34 cellular contexts compared by ENCODE assay signal in the genomic region with DNA sequence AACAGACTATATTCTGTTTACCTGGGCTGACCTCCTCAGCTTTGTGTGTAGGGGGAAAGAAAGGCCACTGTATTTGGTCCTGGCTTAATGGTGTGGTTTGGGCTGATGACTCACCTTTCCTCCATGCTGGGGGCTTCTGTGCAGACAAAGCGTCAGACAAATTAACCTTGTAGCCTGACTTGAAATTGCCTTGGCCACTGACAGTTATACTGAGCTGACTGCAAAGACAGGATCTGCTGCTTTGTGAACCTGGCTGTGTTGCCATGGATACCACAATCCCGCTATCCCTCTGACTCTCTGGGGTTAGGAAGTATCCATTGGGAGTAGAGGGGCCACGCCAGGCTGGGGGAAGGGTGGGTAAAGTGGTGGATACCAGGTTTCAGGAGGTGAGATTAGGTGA.
DNase-seq lines count a peak whose midpoint lies in the region; ATAC-seq, FAIRE-seq and TF ChIP-seq lines count a peak whose summit lies in the region.
"Had no signal": no experiment of that assay in that cellular context is flagged by ENCODE, and none has a peak within 500 bp of the region (broad histone marks: within the 10 kb centered on the region; RNA-seq: fewer than 3 reads in every experiment).

No MANE protein-coding gene starts in this region.

- no peaks in the 10 kb centered on the region for H3K4me1 Mint-ChIP-seq in Calu3 (ENCODE audit: low read depth, unreplicated experiment)
- H3K4me1 Mint-ChIP-seq: activated naive CD8-positive, alpha-beta T cell treated with anti-CD3 and anti-CD28 coated beads, Interleukin-2, amount 10 ng/mL, durations not matched to agents 7 days and 5 days; IgD-negative memory B cell; naive thymus-derived CD8-positive, alpha-beta T cell had no signal

- TF ChIP-seq RAD21 in HepG2 (CRISPR knock-in tag; IDR thresholded peaks at IDR 0.05): no peak

- H3K9me3 ChIP-seq in HepG2 (ENCODE audit: low read length) (peaks cover 10% of the 10 kb centered on the region; the same call in 1 of the 2 replicates), right lobe of liver (no peaks in the 10 kb centered on the region)
- H3K9me3 ChIP-seq: body of pancreas, pancreas, right atrium auricular region had no signal

- ATAC-seq in HepG2: no peak
- ATAC-seq in right lobe of liver: no peak
- ATAC-seq: activated CD8-positive, alpha-beta T cell treated with anti-CD3 and anti-CD28 coated beads, Interleukin-2, amount 10 ng/mL, durations not matched to agents 7 days and 5 days; body of pancreas; naive thymus-derived CD8-positive, alpha-beta T cell; pancreas had no signal

- H3K4me3 Mint-ChIP-seq in Calu3 (ENCODE audit: low read depth, unreplicated experiment): no peak overlapping the region
- H3K4me3 Mint-ChIP-seq: activated CD8-positive, alpha-beta T cell treated with anti-CD3 and anti-CD28 coated beads, Interleukin-2, amount 10 ng/mL, durations not matched to agents 7 days and 5 days; activated naive CD8-positive, alpha-beta T cell treated with anti-CD3 and anti-CD28 coated beads, Interleukin-2, amount 10 ng/mL, durations not matched to agents 7 days and 5 days; IgD-negative memory B cell; naive thymus-derived CD8-positive, alpha-beta T cell had no signal

- no peak for TF ChIP-seq CTCF in HepG2 (CRISPR knock-in tag; IDR thresholded peaks at IDR 0.05)
- TF ChIP-seq CTCF in right lobe of liver (IDR thresholded peaks at IDR 0.05): no peak
- TF ChIP-seq CTCF in Calu3 (IDR thresholded peaks at IDR 0.05; ENCODE audit: unreplicated experiment): no peak

- POLR2A ChIA-PET in HepG2 (lab: Yijun Ruan, JAX): no interaction called here

- no peak overlapping the region for H3K27ac ChIP-seq in HepG2 (ENCODE audit: extremely low read length, insufficient read depth, low read length)
- H3K27ac ChIP-seq in right lobe of liver: no peak overlapping the region
- H3K27ac ChIP-seq: BLaER1, body of pancreas, dorsolateral prefrontal cortex, pancreas, right atrium auricular region had no signal

- H3K4me3 ChIP-seq in HepG2 (replicated peaks in 1 of 3; ENCODE audit: insufficient read depth in 1 of 3, low read depth in 2 of 3, low read length in 3 of 3) (no peak overlapping the region), right lobe of liver (no peak overlapping the region)
- H3K4me3 ChIP-seq: BLaER1, body of pancreas, dorsolateral prefrontal cortex, pancreas, right atrium auricular region had no signal

- H3K9me3 Mint-ChIP-seq in Calu3 (ENCODE audit: low read depth, unreplicated experiment): no peaks in the 10 kb centered on the region

- no peaks in the 10 kb centered on the region for H3K79me2 ChIP-seq in HepG2 (ENCODE audit: insufficient read depth, low read length)

- no peak overlapping the region for H3K4me2 ChIP-seq in HepG2 (ENCODE audit: low read depth, low read length)
- H3K4me2 ChIP-seq: BLaER1 had no signal

- in situ Hi-C loops in HepG2 (cut with HindIII; ENCODE audit: extremely low pct_ligation_motif_present, low pct_unique_long_range_greater_than_20kb): no loop called here

- H3K27ac Mint-ChIP-seq in Calu3 (ENCODE audit: unreplicated experiment): no peak overlapping the region
- H3K27ac Mint-ChIP-seq: activated CD8-positive, alpha-beta T cell treated with anti-CD3 and anti-CD28 coated beads, Interleukin-2, amount 10 ng/mL, durations not matched to agents 7 days and 5 days; activated naive CD8-positive, alpha-beta T cell treated with anti-CD3 and anti-CD28 coated beads, Interleukin-2, amount 10 ng/mL, durations not matched to agents 7 days and 5 days; IgD-negative memory B cell; naive thymus-derived CD8-positive, alpha-beta T cell had no signal

- H3K4me1 ChIP-seq in HepG2 (ENCODE audit: insufficient read depth, low read length) (no peaks in the 10 kb centered on the region), right lobe of liver (no peaks in the 10 kb centered on the region)
- H3K4me1 ChIP-seq: BLaER1, body of pancreas, pancreas, right atrium auricular region had no signal

- H3K36me3 Mint-ChIP-seq in Calu3 (ENCODE audit: insufficient read depth, unreplicated experiment): no peaks in the 10 kb centered on the region
- H3K36me3 Mint-ChIP-seq: activated naive CD8-positive, alpha-beta T cell treated with anti-CD3 and anti-CD28 coated beads, Interleukin-2, amount 10 ng/mL, durations not matched to agents 7 days and 5 days; IgD-negative memory B cell; naive thymus-derived CD8-positive, alpha-beta T cell had no signal

- DNase-seq in HepG2 (ENCODE audit: low spot score): no peak
- DNase-seq in right lobe of liver: no peak
- peak; percentile 18 for DNase-seq in astrocyte of the hippocampus (ENCODE audit: low read depth, low spot score)
- peak; percentile 30 for DNase-seq in left kidney (ENCODE audit: low read depth, low spot score)
- DNase-seq in Calu3: no peak
- no peak for DNase-seq in activated T-cell treated with anti-CD3 and anti-CD28 coated beads, Interleukin-2, amount 50 U/mL, for 48 hours
- no peak for DNase-seq in GM19240 (ENCODE audit: insufficient read length, low spot score)
- DNase-seq in activated CD4-positive, alpha-beta T cell treated with anti-CD3 and anti-CD28 coated beads for 48 hours: no peak
- DNase-seq: ACHN; activated CD4-positive, CD25-positive, alpha-beta regulatory T cell treated with anti-CD3 and anti-CD28 coated beads, Interleukin-2, amount 50 U/mL, for 72 hours; activated CD8-positive, alpha-beta T cell treated with anti-CD3 and anti-CD28 coated beads, Interleukin-2, amount 10 ng/mL, durations not matched to agents 7 days and 5 days; activated effector memory CD4-positive, alpha-beta T cell treated with anti-CD3 and anti-CD28 coated beads, Interleukin-2, amount 50 U/mL, for 16 hours; activated naive CD8-positive, alpha-beta T cell treated with anti-CD3 and anti-CD28 coated beads, Interleukin-2, amount 10 ng/mL, durations not matched to agents 7 days and 5 days; body of pancreas; cerebellar nuclear complex; dorsolateral prefrontal cortex; GF-D8; HCEC 1CT; hippocampal formation; naive thymus-derived CD8-positive, alpha-beta T cell; NCI-H1436; NCI-H2081 treated with DMSO at 0.1 percent for 48 hours; NCI-H510A treated with DMSO at 0.1 percent for 48 hours; pancreas; RPMI8226; stimulated activated CD4-positive, alpha-beta T cell treated with anti-CD3 and anti-CD28 coated beads, Interleukin-2, amount 100 ng/mL, for 48 hours; trophoblast cell had no signal

- no peak for TF ChIP-seq POLR2A in HepG2 (IDR thresholded peaks at IDR 0.05; ENCODE audit: insufficient read depth in 1 of 2, low read depth in 2 of 2, low read length in 2 of 2)
- no peak for TF ChIP-seq POLR2A in right lobe of liver (IDR thresholded peaks at IDR 0.05)

- FAIRE-seq in HepG2 (lab: Jason Lieb, UNC): no peak
- FAIRE-seq: endothelial cell of umbilical vein, GM19239, islet of Langerhans, pancreas, TTC549 had no signal

- no TSS peak for BruUV-seq in HepG2 (replicated peaks; lab: Mats Ljungman, UMichigan)
- no TSS peak for BruUV-seq in Calu3 (replicated peaks; lab: Mats Ljungman, UMichigan)

- no peak overlapping the region for H2AFZ ChIP-seq in HepG2 (ENCODE audit: low read length)

- CTCF ChIA-PET in HepG2 (lab: Yijun Ruan, JAX; ENCODE audit: low intra/inter-chr PET ratio, low total read pairs) (no interaction called here), Calu3 (lab: Charles Lee) (no interaction called here)

- H3K36me3 ChIP-seq in HepG2 (replicated peaks in 1 of 2; ENCODE audit: control insufficient read depth in 1 of 2, insufficient read depth in 2 of 2, low read length in 2 of 2) (no peaks in the 10 kb centered on the region), right lobe of liver (no peaks in the 10 kb centered on the region)
- H3K36me3 ChIP-seq: BLaER1, pancreas, right atrium auricular region had no signal

- no peak overlapping the region for H3K9ac ChIP-seq in HepG2 (ENCODE audit: insufficient read depth, low read depth, low read length)
- H3K9ac ChIP-seq: BLaER1 had no signal

- no peaks in the 10 kb centered on the region for H4K20me1 ChIP-seq in HepG2 (ENCODE audit: insufficient read depth, low read length)
- H4K20me1 ChIP-seq: BLaER1 had no signal

- intact Hi-C loops in HepG2 (cut with micrococcal nuclease; ENCODE audit: unreplicated experiment): no loop called here
- intact Hi-C loops in right lobe of liver (cut with DNase I): no loop called here
- intact Hi-C loops in Calu3 (cut with micrococcal nuclease; ENCODE audit: unreplicated experiment): no loop called here

- no peaks in the 10 kb centered on the region for H3K27me3 Mint-ChIP-seq in Calu3 (ENCODE audit: unreplicated experiment)
- H3K27me3 Mint-ChIP-seq: IgD-negative memory B cell had no signal

- no peak for TF ChIP-seq EP300 in HepG2 (IDR thresholded peaks at IDR 0.05; ENCODE audit: low read depth in 2 of 2, low read length in 2 of 2)
- TF ChIP-seq EP300 in HepG2 (CRISPR knock-in tag; IDR thresholded peaks at IDR 0.05; ENCODE audit: borderline replicate concordance): no peak

- WGBS in HepG2 (ENCODE audit: low lambda C conversion rate): 5% methylated on average over 3 of the region's 3 CpGs
- WGBS in right lobe of liver (ENCODE audit: insufficient coverage, low coverage, low lambda C conversion rate, missing lambda C conversion rate): 14% methylated on average over 2 of the region's 3 CpGs

- H3K27me3 ChIP-seq in HepG2 (ENCODE audit: control insufficient read depth in 1 of 2, insufficient read depth in 2 of 2, low read length in 2 of 2) (0 out of 5 replicates have a peak, but pooled peaks cover 0 to 3% of the 10 kb centered on the region in 2 experiments), right lobe of liver (no peaks in the 10 kb centered on the region)
- H3K27me3 ChIP-seq: BLaER1, body of pancreas, right atrium auricular region had no signal

TF ChIP-seq in HepG2, 621 proteins besides CTCF, POLR2A, EP300 and RAD21:
- peak; percentile 45 for TF ChIP-seq RFX1 (IDR thresholded peaks at IDR 0.05)
- TF ChIP-seq, protein P1, sequence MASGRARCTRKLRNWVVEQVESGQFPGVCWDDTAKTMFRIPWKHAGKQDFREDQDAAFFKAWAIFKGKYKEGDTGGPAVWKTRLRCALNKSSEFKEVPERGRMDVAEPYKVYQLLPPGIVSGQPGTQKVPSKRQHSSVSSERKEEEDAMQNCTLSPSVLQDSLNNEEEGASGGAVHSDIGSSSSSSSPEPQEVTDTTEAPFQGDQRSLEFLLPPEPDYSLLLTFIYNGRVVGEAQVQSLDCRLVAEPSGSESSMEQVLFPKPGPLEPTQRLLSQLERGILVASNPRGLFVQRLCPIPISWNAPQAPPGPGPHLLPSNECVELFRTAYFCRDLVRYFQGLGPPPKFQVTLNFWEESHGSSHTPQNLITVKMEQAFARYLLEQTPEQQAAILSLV (CRISPR knock-in tag; IDR thresholded peaks at IDR 0.05; ENCODE audit: borderline replicate concordance): no peak

Comparison
In these comparisons a context has a peak if more than half of its experiments do, and no peak if none do; other contexts are left out.
1. DNase-seq: peak in astrocyte of the hippocampus (single experiment) and left kidney (single experiment); none in HepG2 (single experiment), right lobe of liver (0 of 3), Calu3 (single experiment), activated T-cell treated with anti-CD3 and anti-CD28 coated beads, Interleukin-2, amount 50 U/mL, for 48 hours (0 of 2), GM19240 (single experiment) and activated CD4-positive, alpha-beta T cell treated with anti-CD3 and anti-CD28 coated beads for 48 hours (single experiment).